ENCODE assay signal across 36 cellular contexts in the genomic region with DNA sequence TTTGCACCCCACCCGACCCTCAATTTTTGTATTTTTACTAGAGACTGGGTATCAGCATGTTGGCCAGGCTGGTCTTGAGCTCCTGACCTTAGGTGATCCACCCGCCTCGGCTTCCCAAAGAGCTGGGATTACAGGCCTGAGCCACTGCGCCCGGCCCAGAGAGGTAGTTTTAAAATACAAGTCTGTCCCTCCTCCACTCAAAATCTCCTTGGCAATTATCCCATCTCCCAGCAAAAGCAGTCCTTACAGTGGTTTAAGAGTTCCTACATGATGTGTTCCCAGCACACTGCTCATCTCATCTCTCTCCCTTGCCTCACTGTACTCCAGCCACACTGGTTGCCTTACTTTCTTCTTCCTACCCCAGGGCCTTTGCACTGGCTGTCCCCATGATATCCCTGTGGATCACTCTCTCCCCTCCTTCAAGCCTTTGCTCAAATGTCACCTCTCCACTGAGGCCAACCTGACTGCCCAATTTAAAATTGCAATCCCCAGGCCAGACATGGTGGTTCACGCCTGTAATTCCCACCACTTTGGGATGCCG. TPM values are rescaled to one million over a fixed set of nuclear protein-coding genes. Genes with fewer than 3 reads are reported as not detected.
A peak's percentile ranks its signal among the peaks of the same experiment; 100 is the strongest.
DNase-seq lines count a peak whose midpoint lies in the region; ATAC-seq, FAIRE-seq and TF ChIP-seq lines count a peak whose summit lies in the region.
"Had no signal": no experiment of that assay in that cellular context is flagged by ENCODE, and none has a peak within 500 bp of the region (broad histone marks: within the 10 kb centered on the region; RNA-seq: fewer than 3 reads in every experiment).

No MANE protein-coding gene starts in this region.

- intact Hi-C loops in activated naive CD4-positive, alpha-beta T cell treated with anti-CD3 and anti-CD28 coated beads for 36 hours (cut with micrococcal nuclease), result no loop called here

- H3K79me2 ChIP-seq in GM23338 (replicated peaks; ENCODE audit: insufficient read depth) (no peaks in the 10 kb centered on the region), H1 (ENCODE audit: control insufficient read depth in 1 of 2, insufficient read depth in 2 of 2, low read length in 2 of 2) (no peaks in the 10 kb centered on the region)
- H3K79me2 ChIP-seq: hepatocyte had no signal

- TF ChIP-seq CTCF in GM23338 (conservative IDR thresholded peaks at IDR 0.05; ENCODE audit: low read depth in 2 of 2) (no peak), H1 (IDR thresholded peaks at IDR 0.05; ENCODE audit: control extremely low read depth in 1 of 3, insufficient read depth in 1 of 3, low read depth in 1 of 3, low read length in 3 of 3) (no peak), GM13976 (IDR thresholded peaks at IDR 0.05; ENCODE audit: borderline replicate concordance, control extremely low read depth, extremely low read depth, insufficient read depth, missing control alignments) (no peak)

- no peak overlapping the region for H3K4me3 ChIP-seq in GM23338
- H3K4me3 ChIP-seq in H1 (ENCODE audit: extremely low read depth in 1 of 4, insufficient read depth in 2 of 4, low read depth in 3 of 4, low read length in 4 of 4), result no peak overlapping the region
- H3K4me3 ChIP-seq: GM12878, HAP-1, hepatocyte, lower lobe of right lung, ovary, uterus had no signal

- no peaks in the 10 kb centered on the region for H3K9me2 ChIP-seq in GM23338 (ENCODE audit: insufficient read depth)

- H3F3A ChIP-seq in GM23338 (replicated peaks; ENCODE audit: low read depth), result no peaks in the 10 kb centered on the region

- H3K79me1 ChIP-seq in H1 (ENCODE audit: low read depth, low read length), result no peaks in the 10 kb centered on the region

- no peak overlapping the region for H3K56ac ChIP-seq in H1 (replicated peaks; ENCODE audit: insufficient read length, low read depth, low read length)

- H3K18ac ChIP-seq in H1 (ENCODE audit: extremely low read depth, low read length), result no peak overlapping the region

- no peak overlapping the region for H3K14ac ChIP-seq in H1 (ENCODE audit: insufficient read length)

- FAIRE-seq in H1 (lab: Jason Lieb, UNC), result no peak
- FAIRE-seq: endothelial cell of umbilical vein, frontal cortex, GM12878, TTC549 had no signal

- H3K4ac ChIP-seq in H1 (replicated peaks; ENCODE audit: insufficient read length, low read depth, low read length), result no peak overlapping the region

- H3K27me3 ChIP-seq in GM23338 (ENCODE audit: insufficient read depth) (peaks cover 48% of the 10 kb centered on the region), H1 (replicated peaks in 1 of 4; ENCODE audit: control insufficient read depth in 3 of 4, extremely low read depth in 1 of 4, insufficient read depth in 3 of 4, low read length in 3 of 4) (peaks cover 13 to 32% (median 29%) of the 10 kb centered on the region in 4 experiments)
- H3K27me3 ChIP-seq: ovary, testis had no signal

- TF ChIP-seq RAD21 in H1 (IDR thresholded peaks at IDR 0.05 in 1 of 2, conservative IDR thresholded peaks at IDR 0.05 in 1 of 2; ENCODE audit: low read depth in 2 of 2, low read length in 2 of 2), result no peak

- H3K36me3 Mint-ChIP-seq in activated naive CD4-positive, alpha-beta T cell treated with anti-CD3 and anti-CD28 coated beads for 36 hours (ENCODE audit: low read depth), result no peaks in the 10 kb centered on the region
- no peaks in the 10 kb centered on the region for H3K36me3 Mint-ChIP-seq in GM23338 (ENCODE audit: low read depth)
- no peaks in the 10 kb centered on the region for H3K36me3 Mint-ChIP-seq in stimulated activated effector memory CD8-positive, alpha-beta T cell treated with anti-CD3 and anti-CD28 coated beads, Interleukin-12 subunit alpha, Interleukin-12 subunit beta, amount 100 ng/mL, for 72 hours
- H3K36me3 Mint-ChIP-seq: stimulated activated memory B cell treated with anti-CD40 and anti-IgM and Interleukin-4, amounts not matched to agents 10 μg/mL and 1 μg/mL and 100 μg/mL, for 72 hours had no signal

- no peak overlapping the region for H2BK12ac ChIP-seq in H1 (ENCODE audit: low read depth, low read length)

- ATAC-seq in GM23338, result no peak
- no peak for ATAC-seq in stimulated activated effector memory CD8-positive, alpha-beta T cell treated with anti-CD3 and anti-CD28 coated beads, Interleukin-12 subunit alpha, Interleukin-12 subunit beta, amount 100 ng/mL, for 72 hours
- ATAC-seq: GM12878; stimulated activated memory B cell treated with anti-CD40 and anti-IgM and Interleukin-4, amounts not matched to agents 10 μg/mL and 1 μg/mL and 100 μg/mL, for 72 hours had no signal

- H3K4me1 ChIP-seq in GM23338 (ENCODE audit: insufficient read depth) (no peaks in the 10 kb centered on the region), H1 (replicated peaks in 1 of 4; ENCODE audit: control insufficient read depth in 3 of 4, insufficient read depth in 4 of 4, low read length in 3 of 4) (peaks cover 0 to 7% (median 3%) of the 10 kb centered on the region in 4 experiments; a peak in 4 of 7 replicates)

- H3K27ac ChIP-seq in GM23338 (ENCODE audit: low read depth), result no peak overlapping the region
- H3K27ac ChIP-seq in H1 (ENCODE audit: low read depth, low read length), result no peak overlapping the region
- H3K27ac ChIP-seq: hepatocyte, lower lobe of right lung, ovary, testis, uterus had no signal

- H2AFZ ChIP-seq in GM23338 (no peak overlapping the region), H1 (ENCODE audit: low read length) (no peak overlapping the region)
- H2AFZ ChIP-seq: hepatocyte had no signal

- TF ChIP-seq EP300 in H1 (IDR thresholded peaks at IDR 0.05; ENCODE audit: borderline replicate concordance in 1 of 2, low read depth in 2 of 2, low read length in 2 of 2), result no peak

- H2BK5ac ChIP-seq in H1 (ENCODE audit: low read depth, low read length), result no peak overlapping the region

- peaks cover 19% of the 10 kb centered on the region for H3K4me1 Mint-ChIP-seq in activated naive CD4-positive, alpha-beta T cell treated with anti-CD3 and anti-CD28 coated beads for 36 hours (ENCODE audit: low read depth)
- peaks cover 4% of the 10 kb centered on the region for H3K4me1 Mint-ChIP-seq in GM23338
- H3K4me1 Mint-ChIP-seq in stimulated activated effector memory CD8-positive, alpha-beta T cell treated with anti-CD3 and anti-CD28 coated beads, Interleukin-12 subunit alpha, Interleukin-12 subunit beta, amount 100 ng/mL, for 72 hours, result peaks cover 29% of the 10 kb centered on the region
- H3K4me1 Mint-ChIP-seq: nephron had no signal

- H2BK20ac ChIP-seq in H1 (ENCODE audit: low read length), result no peak overlapping the region

- H2BK120ac ChIP-seq in H1 (replicated peaks; ENCODE audit: low read depth, low read length), result no peak overlapping the region

- peak overlapping the region; percentile 11 for H3K4me3 Mint-ChIP-seq in activated naive CD4-positive, alpha-beta T cell treated with anti-CD3 and anti-CD28 coated beads for 36 hours
- H3K4me3 Mint-ChIP-seq in GM23338, result peak overlapping the region; percentile 10; the same call in 1 of the 3 replicates
- H3K4me3 Mint-ChIP-seq in stimulated activated effector memory CD8-positive, alpha-beta T cell treated with anti-CD3 and anti-CD28 coated beads, Interleukin-12 subunit alpha, Interleukin-12 subunit beta, amount 100 ng/mL, for 72 hours, result peak overlapping the region; percentile 70
- H3K4me3 Mint-ChIP-seq: nephron; stimulated activated memory B cell treated with anti-CD40 and anti-IgM and Interleukin-4, amounts not matched to agents 10 μg/mL and 1 μg/mL and 100 μg/mL, for 72 hours had no signal

- POLR2A ChIA-PET in H1 (lab: Charles Lee; ENCODE audit: partially characterized antibody), result no interaction called here

- H2BK15ac ChIP-seq in H1 (ENCODE audit: low read length), result no peak overlapping the region

- H3K9ac ChIP-seq in H1 (replicated peaks in 1 of 4; ENCODE audit: extremely low read depth in 1 of 4, low read depth in 3 of 4, low read length in 3 of 4), result no peak overlapping the region

- peaks cover 4% of the 10 kb centered on the region for H3K9me3 Mint-ChIP-seq in activated naive CD4-positive, alpha-beta T cell treated with anti-CD3 and anti-CD28 coated beads for 36 hours
- no peaks in the 10 kb centered on the region for H3K9me3 Mint-ChIP-seq in GM23338
- H3K9me3 Mint-ChIP-seq in stimulated activated effector memory CD8-positive, alpha-beta T cell treated with anti-CD3 and anti-CD28 coated beads, Interleukin-12 subunit alpha, Interleukin-12 subunit beta, amount 100 ng/mL, for 72 hours, result no peaks in the 10 kb centered on the region

- no peaks in the 10 kb centered on the region for H4K20me1 ChIP-seq in GM23338 (replicated peaks; ENCODE audit: insufficient read depth)
- peaks cover 0 to 9% of the 10 kb centered on the region in 2 experiments for H4K20me1 ChIP-seq in H1 (replicated peaks in 1 of 2; ENCODE audit: control insufficient read depth in 1 of 2, insufficient read depth in 2 of 2, low read length in 2 of 2)

- 94% methylated on average over 7 of the region's 7 CpGs; no CpG with 5 or more reads in 1 of the 2 experiments for WGBS in H1 (ENCODE audit: extremely low coverage in 1 of 2, insufficient coverage in 1 of 2, insufficient read length in 1 of 2, insufficient replicate concordance in 2 of 2, low coverage in 1 of 2, low lambda C conversion rate in 2 of 2, missing lambda C conversion rate in 1 of 2), 2 experiments

- H4K91ac ChIP-seq in H1 (replicated peaks; ENCODE audit: insufficient read length, low read length), result no peak overlapping the region

- in situ Hi-C loops in GM13976 (cut with MboI; ENCODE audit: low sequenced_read_pairs, unreplicated experiment), result no loop called here

- DNase-seq in activated naive CD4-positive, alpha-beta T cell treated with anti-CD3 and anti-CD28 coated beads for 36 hours, result no peak
- DNase-seq in activated naive CD4-positive, alpha-beta T cell treated with Interleukin-2 at 50 U/mL for 16 hours, result no peak
- DNase-seq in GM23338 (ENCODE audit: low spot score) (no peak), H1 (ENCODE audit: low read depth in 1 of 2, low spot score in 2 of 2) (no peak), GM13976 (ENCODE audit: low spot score) (no peak), activated gamma-delta T cell treated with Interleukin-2 at 50 U/mL for 16 hours (no peak), NCI-H524 treated with DMSO at 0.1 percent for 48 hours (lab: John Stamatoyannopoulos, UW) (no peak)
- no peak for DNase-seq in stimulated activated effector memory CD8-positive, alpha-beta T cell treated with anti-CD3 and anti-CD28 coated beads, Interleukin-12 subunit alpha, Interleukin-12 subunit beta, amount 100 ng/mL, for 72 hours (ENCODE audit: low spot score in 2 of 2)
- DNase-seq: activated CD4-positive, alpha-beta T cell treated with anti-CD3 and anti-CD28 coated beads, Interleukin-2, amount 50 U/mL, for 4 hours; activated CD4-positive, CD25-positive, alpha-beta regulatory T cell; activated CD8-positive, alpha-beta memory T cell treated with anti-CD3 and anti-CD28 coated beads, Interleukin-2, amount 50 U/mL, for 4 hours; activated effector memory CD4-positive, alpha-beta T cell treated with anti-CD3 and anti-CD28 coated beads, Interleukin-2, amount 50 U/mL, for 16 hours; amygdala; COR-L47; KBM-7; lower lobe of right lung; NCI-H1092; NCI-H1694 treated with DMSO at 0.1 percent for 48 hours; NCI-H2171; ovary; RPMI8226; stimulated activated CD4-positive, alpha-beta T cell treated with anti-CD3 and anti-CD28 coated beads, Interleukin-15, amount 100 ng/mL, for 24 hours; stimulated activated CD4-positive, alpha-beta T cell treated with anti-CD3 and anti-CD28 coated beads, Interleukin-4, amount 100 ng/mL, for 4 hours; testis; uterus had no signal

- H3K27ac Mint-ChIP-seq in activated naive CD4-positive, alpha-beta T cell treated with anti-CD3 and anti-CD28 coated beads for 36 hours, result no peak overlapping the region
- H3K27ac Mint-ChIP-seq in GM23338, result no peak overlapping the region
- no peak overlapping the region for H3K27ac Mint-ChIP-seq in stimulated activated effector memory CD8-positive, alpha-beta T cell treated with anti-CD3 and anti-CD28 coated beads, Interleukin-12 subunit alpha, Interleukin-12 subunit beta, amount 100 ng/mL, for 72 hours
- H3K27ac Mint-ChIP-seq: nephron; stimulated activated memory B cell treated with anti-CD40 and anti-IgM and Interleukin-4, amounts not matched to agents 10 μg/mL and 1 μg/mL and 100 μg/mL, for 72 hours had no signal

- CTCF ChIA-PET in activated naive CD4-positive, alpha-beta T cell treated with anti-CD3 and anti-CD28 coated beads for 36 hours (lab: Charles Lee), result no interaction called here
- CTCF ChIA-PET in H1 (lab: Charles Lee; ENCODE audit: partially characterized antibody), result interaction anchor here (2.2 to 6.6 kb wide), 3 partner anchors 11 to 16 kb away, joined by 5 to 47 read pairs (median 11); no protein-coding TSS in a partner anchor

- no peaks in the 10 kb centered on the region for H3K9me3 ChIP-seq in H1 (ENCODE audit: insufficient read depth in 2 of 2, low read depth in 1 of 2, low read length in 1 of 2)
- H3K9me3 ChIP-seq: HAP-1, lower lobe of right lung, ovary, testis, uterus had no signal

- no peak overlapping the region for H4K5ac ChIP-seq in H1 (ENCODE audit: insufficient read length, low read depth, low read length)

- no peak for TF ChIP-seq POLR2A in H1 (IDR thresholded peaks at IDR 0.05; ENCODE audit: control extremely low read depth in 1 of 2, low read depth in 2 of 2, low read length in 2 of 2)

- no peak overlapping the region for H3K23ac ChIP-seq in H1 (ENCODE audit: insufficient read length)

- peaks cover 3% of the 10 kb centered on the region; the same call in 1 of the 2 replicates for H3K23me2 ChIP-seq in H1 (ENCODE audit: low read depth, low read length)

- no peaks in the 10 kb centered on the region for H3K27me3 Mint-ChIP-seq in activated naive CD4-positive, alpha-beta T cell treated with anti-CD3 and anti-CD28 coated beads for 36 hours (ENCODE audit: low read depth)
- H3K27me3 Mint-ChIP-seq in GM23338 (ENCODE audit: insufficient read depth, low read depth, poor library complexity), result peaks cover 44% of the 10 kb centered on the region

- H4K8ac ChIP-seq in H1 (ENCODE audit: extremely low read depth, insufficient read depth, low read length), result no peak overlapping the region; the same call in 1 of the 2 replicates

- H2AK5ac ChIP-seq in H1 (ENCODE audit: low read depth, low read length), result no peak overlapping the region

- H3K36me3 ChIP-seq in GM23338 (ENCODE audit: insufficient read depth) (no peaks in the 10 kb centered on the region), H1 (ENCODE audit: control insufficient read depth in 2 of 4, insufficient read depth in 4 of 4, low read length in 3 of 4) (no peaks in the 10 kb centered on the region)
- H3K36me3 ChIP-seq: HAP-1, lower lobe of right lung, ovary, uterus had no signal

- H3K4me2 ChIP-seq in GM23338 (peak overlapping the region; percentile 82; the same call in 1 of the 2 replicates), H1 (ENCODE audit: insufficient read depth in 1 of 2, low read depth in 2 of 2, low read length in 2 of 2) (peak overlapping the region in 1 of 2 experiments; percentile 55; a peak in 1 of 4 replicates)
- H3K4me2 ChIP-seq: hepatocyte had no signal

RNA-seq across cellular contexts. Expression of gene LRFN3, which starts 24.3 kb away (rescaled TPM):
- total RNA-seq in activated naive CD4-positive, alpha-beta T cell treated with anti-CD3 and anti-CD28 coated beads for 36 hours, result 1 to 10 TPM; 4.0 TPM
- total RNA-seq in GM23338 (2014; rRNA removed; shearing (Covaris generic)), result 15.1 and 18.2 TPM in 2 replicates
- polyA plus RNA-seq in GM23338 (2016; fragmentation: Nextera tagmentation; extraction: Ambion mirVana), result 5.8 and 6.0 TPM in 2 replicates
- 15.2 and 16.8 TPM in 2 replicates for total RNA-seq in H1 (2021; fragmentation: NEBNext Ultra II Directional; extraction: Animal tissue kit (Norgen Biotek cat#: 25700))
- polyA plus RNA-seq in H1 (2011; rRNA removed), result 4.6 and 8.0 TPM in 2 replicates
- polyA plus RNA-seq in H1 (2011; cell fraction: cytosol; rRNA removed), result 3.2 TPM
- 6.9 TPM for polyA plus RNA-seq in H1 (2011; cell fraction: nucleus; rRNA removed)
- 7.2 to 13.6 TPM (median 12.7 TPM) in 4 replicates for polyA plus RNA-seq in H1 (2012, experiment 1 of 2)
- 9.9 TPM for polyA plus RNA-seq in H1 (2012, experiment 2 of 2)
- polyA plus RNA-seq in H1 (2013, experiment 1 of 2), result 19.6 TPM
- polyA plus RNA-seq in H1 (2013, experiment 2 of 2), result 18.6 TPM
- polyA minus RNA-seq in H1 (2011; rRNA and poly(A)+ RNA removed), result 2.1 and 2.4 TPM in 2 replicates
- 7.6 TPM for polyA minus RNA-seq in H1 (2011; cell fraction: cytosol; rRNA and poly(A)+ RNA removed)
- 6.9 TPM for polyA minus RNA-seq in H1 (2011; cell fraction: nucleus; rRNA and poly(A)+ RNA removed)

RNA-seq across cellular contexts. Expression of gene SDHAF1, which starts 34.5 kb away (rescaled TPM):
- total RNA-seq in activated naive CD4-positive, alpha-beta T cell treated with anti-CD3 and anti-CD28 coated beads for 36 hours, result 10 to 100 TPM; 13.1 to 13.8 TPM
- 45.8 and 55.9 TPM in 2 replicates for total RNA-seq in GM23338 (2014; rRNA removed; shearing (Covaris generic))
- 19.9 TPM in 2 replicates for polyA plus RNA-seq in GM23338 (2016; fragmentation: Nextera tagmentation; extraction: Ambion mirVana)
- total RNA-seq in H1 (2021; fragmentation: NEBNext Ultra II Directional; extraction: Animal tissue kit (Norgen Biotek cat#: 25700)), result 16.0 and 16.8 TPM in 2 replicates
- 21.3 and 27.7 TPM in 2 replicates for polyA plus RNA-seq in H1 (2011; rRNA removed)
- 26.1 TPM for polyA plus RNA-seq in H1 (2011; cell fraction: cytosol; rRNA removed)
- 19.7 TPM for polyA plus RNA-seq in H1 (2011; cell fraction: nucleus; rRNA removed)
- polyA plus RNA-seq in H1 (2012, experiment 1 of 2), result 15.8 to 17.6 TPM (median 15.9 TPM) in 4 replicates
- 19.8 TPM for polyA plus RNA-seq in H1 (2012, experiment 2 of 2)
- 18.5 TPM for polyA plus RNA-seq in H1 (2013, experiment 1 of 2)
- 17.2 TPM for polyA plus RNA-seq in H1 (2013, experiment 2 of 2)
- polyA minus RNA-seq in H1 (2011; rRNA and poly(A)+ RNA removed), result 3.2 and 3.3 TPM in 2 replicates
- polyA minus RNA-seq in H1 (2011; cell fraction: cytosol; rRNA and poly(A)+ RNA removed), result 8.0 TPM
- polyA minus RNA-seq in H1 (2011; cell fraction: nucleus; rRNA and poly(A)+ RNA removed), result 9.8 TPM

RNA-seq across cellular contexts. Expression of gene SYNE4, which starts 48.1 kb away (rescaled TPM):
- 1 to 10 TPM; 1.1 to 2.1 TPM for total RNA-seq in activated naive CD4-positive, alpha-beta T cell treated with anti-CD3 and anti-CD28 coated beads for 36 hours
- 24.1 and 26.1 TPM in 2 replicates for total RNA-seq in GM23338 (2014; rRNA removed; shearing (Covaris generic))
- polyA plus RNA-seq in GM23338 (2016; fragmentation: Nextera tagmentation; extraction: Ambion mirVana), result 47.3 and 49.8 TPM in 2 replicates
- 20.8 and 21.8 TPM in 2 replicates for total RNA-seq in H1 (2021; fragmentation: NEBNext Ultra II Directional; extraction: Animal tissue kit (Norgen Biotek cat#: 25700))
- 22.6 and 29.1 TPM in 2 replicates for polyA plus RNA-seq in H1 (2011; rRNA removed)
- 25.4 TPM for polyA plus RNA-seq in H1 (2011; cell fraction: cytosol; rRNA removed)
- 30.0 TPM for polyA plus RNA-seq in H1 (2011; cell fraction: nucleus; rRNA removed)
- polyA plus RNA-seq in H1 (2012, experiment 1 of 2), result 20.7 to 28.0 TPM (median 25.1 TPM) in 4 replicates
- polyA plus RNA-seq in H1 (2012, experiment 2 of 2), result 36.3 TPM
- 20.5 TPM for polyA plus RNA-seq in H1 (2013, experiment 1 of 2)
- polyA plus RNA-seq in H1 (2013, experiment 2 of 2), result 20.3 TPM
- polyA minus RNA-seq in H1 (2011; rRNA and poly(A)+ RNA removed), result 9.0 and 9.2 TPM in 2 replicates
- polyA minus RNA-seq in H1 (2011; cell fraction: cytosol; rRNA and poly(A)+ RNA removed), result 9.8 TPM
- 12.7 TPM for polyA minus RNA-seq in H1 (2011; cell fraction: nucleus; rRNA and poly(A)+ RNA removed)
- total RNA-seq: frontal cortex, M059J, SK-MEL-5 had no signal

RNA-seq across cellular contexts. Expression of gene TYROBP, which starts 52.4 kb away (rescaled TPM):
- not detected for total RNA-seq in activated naive CD4-positive, alpha-beta T cell treated with anti-CD3 and anti-CD28 coated beads for 36 hours
- not detected in 2 replicates for total RNA-seq in GM23338 (2014; rRNA removed; shearing (Covaris generic))
- polyA plus RNA-seq in GM23338 (2016; fragmentation: Nextera tagmentation; extraction: Ambion mirVana) (0.99 TPM in 1 of 2 replicates, not detected in the other), H1 (2011; rRNA removed) (0.18 and 0.19 TPM in 2 replicates)
- not detected in 2 replicates for total RNA-seq in H1 (2021; fragmentation: NEBNext Ultra II Directional; extraction: Animal tissue kit (Norgen Biotek cat#: 25700))
- polyA plus RNA-seq in H1 (2011; cell fraction: cytosol; rRNA removed), result 0.31 TPM
- not detected for polyA plus RNA-seq in H1 (2011; cell fraction: nucleus; rRNA removed)
- polyA plus RNA-seq in H1 (2012, experiment 1 of 2), result not detected in 4 replicates
- not detected for polyA plus RNA-seq in H1 (2012, experiment 2 of 2)
- not detected for polyA plus RNA-seq in H1 (2013, experiment 1 of 2)
- 0.17 TPM for polyA plus RNA-seq in H1 (2013, experiment 2 of 2)
- polyA minus RNA-seq in H1 (2011; rRNA and poly(A)+ RNA removed), result not detected in 2 replicates
- not detected for polyA minus RNA-seq in H1 (2011; cell fraction: cytosol; rRNA and poly(A)+ RNA removed)
- not detected for polyA minus RNA-seq in H1 (2011; cell fraction: nucleus; rRNA and poly(A)+ RNA removed)
- total RNA-seq: endothelial cell of umbilical vein; M059J; SK-MEL-5; T-helper 1 cell treated with Interleukin-12 subunit alpha and Interleukin-12 subunit beta and Interleukin-4 antibody, amounts not matched to agents 30 ng/mL and 1 ng/mL, for 36 hours had no signal
- polyA plus RNA-seq: endothelial cell of umbilical vein had no signal

RNA-seq across cellular contexts. Expression of gene ALKBH6, which starts 53.5 kb away (rescaled TPM):
- 10 to 100 TPM; 36.9 to 37.8 TPM for total RNA-seq in activated naive CD4-positive, alpha-beta T cell treated with anti-CD3 and anti-CD28 coated beads for 36 hours
- total RNA-seq in GM23338 (2014; rRNA removed; shearing (Covaris generic)), result 28.5 and 33.6 TPM in 2 replicates
- polyA plus RNA-seq in GM23338 (2016; fragmentation: Nextera tagmentation; extraction: Ambion mirVana) (51.4 and 54.6 TPM in 2 replicates), H1 (2011; rRNA removed) (33.3 and 51.2 TPM in 2 replicates)
- 19.2 and 24.8 TPM in 2 replicates for total RNA-seq in H1 (2021; fragmentation: NEBNext Ultra II Directional; extraction: Animal tissue kit (Norgen Biotek cat#: 25700))
- polyA plus RNA-seq in H1 (2011; cell fraction: cytosol; rRNA removed), result 40.1 TPM
- 73.1 TPM for polyA plus RNA-seq in H1 (2011; cell fraction: nucleus; rRNA removed)
- polyA plus RNA-seq in H1 (2012, experiment 1 of 2), result 28.3 to 46.2 TPM (median 30.6 TPM) in 4 replicates
- polyA plus RNA-seq in H1 (2012, experiment 2 of 2), result 32.6 TPM
- polyA plus RNA-seq in H1 (2013, experiment 1 of 2), result 33.6 TPM
- polyA plus RNA-seq in H1 (2013, experiment 2 of 2), result 32.8 TPM
- polyA minus RNA-seq in H1 (2011; rRNA and poly(A)+ RNA removed), result 8.4 and 8.6 TPM in 2 replicates
- 7.9 TPM for polyA minus RNA-seq in H1 (2011; cell fraction: cytosol; rRNA and poly(A)+ RNA removed)
- polyA minus RNA-seq in H1 (2011; cell fraction: nucleus; rRNA and poly(A)+ RNA removed), result 17.7 TPM

Comparison
In these comparisons a context has a peak if more than half of its experiments do, and no peak if none do; other contexts are left out.
1. H3K4me3 Mint-ChIP-seq: peak in every context shown above with its lines; median percentile 70 in stimulated activated effector memory CD8-positive, alpha-beta T cell treated with anti-CD3 and anti-CD28 coated beads, Interleukin-12 subunit alpha, Interleukin-12 subunit beta, amount 100 ng/mL, for 72 hours; 11 in activated naive CD4-positive, alpha-beta T cell treated with anti-CD3 and anti-CD28 coated beads for 36 hours; 10 in GM23338.